1 cellular context compared by ENCODE assay signal in genomic region chr14:74963705-74964271, GRCh38.
TF ChIP-seq lines count a peak whose summit lies in the region.

No MANE protein-coding gene starts in this region.

TF ChIP-seq in HepG2, 621 proteins besides CTCF, POLR2A, EP300 and RAD21:
- TF ChIP-seq ZNF317 (CRISPR knock-in tag; IDR thresholded peaks at IDR 0.05) (peak; percentile 88), CENPX (CRISPR knock-in tag; IDR thresholded peaks at IDR 0.05) (no peak)
